8 cellular contexts compared by ENCODE assay signal in the genomic region with DNA sequence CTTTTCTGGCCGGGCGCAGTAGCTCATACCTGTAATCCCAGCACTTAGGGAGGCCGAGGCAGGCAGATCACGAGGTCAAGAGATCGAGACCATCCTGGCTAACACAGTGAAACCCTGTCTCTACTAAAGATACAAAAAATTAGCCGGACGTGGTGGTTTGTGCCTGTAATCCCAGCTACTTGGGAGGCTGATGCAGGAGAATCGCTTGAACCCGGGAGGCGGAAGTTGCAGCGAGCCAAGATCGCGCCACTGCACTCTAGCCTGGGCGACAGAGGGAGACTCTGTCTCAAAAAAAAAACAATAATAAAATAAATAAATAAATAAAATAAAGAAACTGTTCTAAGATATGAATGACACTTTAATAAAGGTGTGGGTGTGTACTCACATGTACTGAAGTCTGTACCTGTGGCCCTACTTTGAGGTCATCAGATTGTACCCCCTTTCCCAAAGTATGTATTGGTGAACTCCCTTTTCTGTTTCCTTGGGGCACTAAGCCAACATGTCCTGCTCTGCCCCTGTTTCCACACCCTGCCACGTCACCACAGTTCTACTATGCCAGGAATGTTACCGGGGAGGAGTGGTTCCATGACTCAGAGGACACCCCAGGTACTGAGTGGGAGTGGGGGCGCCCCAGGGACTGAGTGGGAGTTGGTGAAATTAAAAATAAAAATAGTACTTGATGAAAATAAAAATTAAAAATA. TPM values are rescaled to one million over a fixed set of nuclear protein-coding genes. Genes with fewer than 3 reads are reported as not detected.
DNase-seq lines count a peak whose midpoint lies in the region; ATAC-seq and TF ChIP-seq lines count a peak whose summit lies in the region.
"Not testable (repeated sequence)": the region's sequence is repeated elsewhere in the genome, so short reads cannot be mapped to it uniquely, and the experiment has no call there.
"Had no signal": no experiment of that assay in that cellular context is flagged by ENCODE, and none has a peak within 500 bp of the region (broad histone marks: within the 10 kb centered on the region; RNA-seq: fewer than 3 reads in every experiment).

No MANE protein-coding gene starts in this region.

- in situ Hi-C loops in gastrocnemius medialis (cut with MboI; ENCODE audit: low sequenced_read_pairs in 4 of 4), result loop anchor here (5.0 to 10.0 kb wide), 3 partner anchors 57 to 150 kb away; a partner anchor contains a TSS

- intact Hi-C loops in body of pancreas (cut with DNase I), result not testable (repeated sequence)
- intact Hi-C loops in lower leg skin (cut with DNase I; ENCODE audit: low total_unique reads) (loop anchor here (5.0 kb wide), 1 partner anchor 57 kb away; a partner anchor contains a TSS), gastrocnemius medialis (cut with DNase I; ENCODE audit: low total_unique reads) (loop anchor here (5.0 kb wide), 2 partner anchors 132 to 147 kb away; a partner anchor contains a TSS)

- peak; percentile 31 for ATAC-seq in body of pancreas
- not testable (repeated sequence) for ATAC-seq in gastrocnemius medialis

- TF ChIP-seq POLR2A in body of pancreas (IDR thresholded peaks at IDR 0.05); lower leg skin (IDR thresholded peaks at IDR 0.05); gastrocnemius medialis (IDR thresholded peaks at IDR 0.05): not testable (repeated sequence)

- H3K9me3 ChIP-seq in body of pancreas, gastrocnemius medialis: not testable (repeated sequence)

- H3K4me3 ChIP-seq in LNCaP clone FGC (ENCODE audit: low read depth, low read length), result peak overlapping the region; percentile 41; the same call in 1 of the 2 replicates
- H3K4me3 ChIP-seq in body of pancreas; fibroblast of the aortic adventitia (ENCODE audit: low read depth, low read length); lower leg skin (ENCODE audit: low read depth, poor library complexity, severe bottlenecking): not testable (repeated sequence)
- peak overlapping the region in 2 of 4 donors; percentile 35 to 39 for H3K4me3 ChIP-seq in gastrocnemius medialis

- peak; percentile 91 for DNase-seq in EH (ENCODE audit: low read depth)
- not testable (repeated sequence) for DNase-seq in LNCaP clone FGC (ENCODE audit: low read depth)
- peak; percentile 59 for DNase-seq in SKM-1 treated with dmso at 0.1 percent for 144 hours (lab: John Stamatoyannopoulos, UW; ENCODE audit: unreplicated experiment)
- peak; percentile 60 to 81 (median 71) for DNase-seq in body of pancreas
- peak; percentile 91 for DNase-seq in fibroblast of the aortic adventitia (ENCODE audit: low read depth)
- peak; percentile 93 to 96 for DNase-seq in lower leg skin (ENCODE audit: low spot score in 2 of 2)
- DNase-seq in gastrocnemius medialis, result peak in 1 of 2 donors; percentile 67

- peaks cover 24% of the 10 kb centered on the region for H3K4me1 ChIP-seq in body of pancreas
- peaks cover 7 to 25% of the 10 kb centered on the region in 2 donors for H3K4me1 ChIP-seq in gastrocnemius medialis

- 66 to 69% methylated on average over 17 of the region's 17 CpGs for WGBS in body of pancreas, 2 donors
- WGBS in lower leg skin, 2 donors, result 52 to 53% methylated on average over 17 of the region's 17 CpGs

- not testable (repeated sequence) for H3K27me3 ChIP-seq in body of pancreas, gastrocnemius medialis

- not testable (repeated sequence) for H3K36me3 ChIP-seq in body of pancreas (replicated peaks in 1 of 2; ENCODE audit: insufficient read depth in 1 of 2, low read depth in 2 of 2); gastrocnemius medialis

- not testable (repeated sequence) for TF ChIP-seq CTCF in LNCaP clone FGC (IDR thresholded peaks at IDR 0.05; ENCODE audit: control insufficient read depth, extremely low read depth, insufficient read depth); body of pancreas (IDR thresholded peaks at IDR 0.05); fibroblast of the aortic adventitia (IDR thresholded peaks at IDR 0.05; ENCODE audit: insufficient read depth, low read length); lower leg skin (IDR thresholded peaks at IDR 0.05); gastrocnemius medialis (IDR thresholded peaks at IDR 0.05 in 4 of 5, conservative IDR thresholded peaks at IDR 0.05 in 1 of 5)

- H3K27ac ChIP-seq in body of pancreas, result peak overlapping the region in 2 of 4 donors; percentile 81 to 90
- H3K27ac ChIP-seq in gastrocnemius medialis, result peak overlapping the region; percentile 69 to 99 (median 96)

RNA-seq across cellular contexts. Expression of a gene that starts 3.3 kb away (rescaled TPM):
- total RNA-seq in body of pancreas (10 to 100 TPM; 19.5 to 51.4 TPM), fibroblast of the aortic adventitia (ENCODE audit: low replicate concordance) (56.4 and 86.4 TPM in 2 replicates), lower leg skin (10 to 100 TPM; 27.7 to 67.6 (median 44.1) TPM), gastrocnemius medialis (10 to 100 TPM; 23.4 to 46.8 (median 36.9) TPM)

RNA-seq across cellular contexts. Expression of a gene that starts 5.0 kb away (rescaled TPM):
- total RNA-seq in body of pancreas (10 to 100 TPM in 1 of 2 donors, 1 to 10 TPM in 1; 6.9 to 19.2 TPM), fibroblast of the aortic adventitia (ENCODE audit: low replicate concordance) (9.2 and 42.8 TPM in 2 replicates), lower leg skin (10 to 100 TPM; 27.3 to 43.3 (median 31.1) TPM), gastrocnemius medialis (10 to 100 TPM; 62.2 to 95.8 (median 68.9) TPM)

RNA-seq across cellular contexts. Expression of a gene that starts 19.3 kb away (rescaled TPM):
- total RNA-seq in body of pancreas (1 to 10 TPM in 1 of 2 donors, not detected in 1; 3.0 TPM), fibroblast of the aortic adventitia (ENCODE audit: low replicate concordance) (0.54 TPM in 1 of 2 replicates, not detected in the other), lower leg skin (under 1 TPM in 1 of 4 donors, not detected in 3; 0.49 TPM), gastrocnemius medialis (100 to 1,000 TPM in 3 of 4 donors, 10 to 100 TPM in 1; 58.3 to 315 (median 188) TPM)
- total RNA-seq: G401 had no signal

RNA-seq across cellular contexts. Expression of a gene that starts 29.1 kb away (rescaled TPM):
- total RNA-seq in body of pancreas, result 10 to 100 TPM; 16.2 to 28.0 TPM
- 38.0 and 48.4 TPM in 2 replicates for total RNA-seq in fibroblast of the aortic adventitia (ENCODE audit: low replicate concordance)
- total RNA-seq in lower leg skin, result 10 to 100 TPM; 24.1 to 38.8 (median 27.3) TPM
- total RNA-seq in gastrocnemius medialis, result 10 to 100 TPM; 17.7 to 56.1 (median 35.6) TPM

RNA-seq across cellular contexts. Expression of a gene that starts 29.3 kb away (rescaled TPM):
- total RNA-seq in body of pancreas, result 1 to 10 TPM; 6.7 to 9.6 TPM
- total RNA-seq in fibroblast of the aortic adventitia (ENCODE audit: low replicate concordance), result 7.5 and 12.5 TPM in 2 replicates
- total RNA-seq in lower leg skin, result 10 to 100 TPM in 3 of 4 donors, 1 to 10 TPM in 1; 9.2 to 16.1 (median 11.8) TPM
- total RNA-seq in gastrocnemius medialis, result 10 to 100 TPM; 11.4 to 14.6 (median 13.7) TPM

Comparison
In these comparisons a context has a peak if more than half of its experiments do, and no peak if none do; other contexts are left out.
1. RNA of a gene that starts 19.3 kb away (total RNA-seq): 58.3 to 315 TPM in gastrocnemius medialis; 3.0 TPM in body of pancreas, 0.54 TPM in fibroblast of the aortic adventitia and 0.49 TPM in lower leg skin; every median in the first group is over 10 times any median in the second.